Comparison of ENCODE assay signal across 8 cellular contexts in the genomic region with DNA sequence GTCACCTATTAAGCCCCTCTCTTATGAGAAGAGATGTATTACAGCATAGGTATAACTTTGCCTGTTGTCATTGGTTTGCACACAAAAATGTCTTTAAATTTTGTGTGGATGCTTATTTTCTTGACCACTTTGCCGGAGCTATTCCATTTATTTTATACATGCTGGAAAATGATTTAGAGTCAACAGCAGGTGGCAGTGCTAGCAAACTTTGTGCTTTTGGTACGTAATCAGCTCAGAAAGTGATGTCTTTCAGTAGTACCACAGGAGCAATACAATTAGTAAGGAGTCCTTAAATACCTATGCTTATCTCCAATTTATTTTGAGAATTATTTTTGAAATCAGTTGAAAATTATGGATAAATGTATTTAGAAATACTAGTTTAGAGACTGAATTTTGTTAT. TPM values are rescaled to one million over a fixed set of nuclear protein-coding genes. Genes with fewer than 3 reads are reported as not detected.
DNase-seq lines count a peak whose midpoint lies in the region; ATAC-seq, FAIRE-seq and TF ChIP-seq lines count a peak whose summit lies in the region.

No MANE protein-coding gene starts in this region.

- H3K4me2 ChIP-seq in DOHH2 (ENCODE audit: low read length) (no peak overlapping the region), GM12878 (ENCODE audit: control insufficient read depth, insufficient read depth) (no peak overlapping the region)

- RAD21 ChIA-PET in GM12878 (lab: Charles Lee; ENCODE audit: unreplicated experiment), result interaction anchor here (0.6 to 2.3 kb wide), 6 partner anchors 13 to 608 kb away, joined by 3 to 17 read pairs (median 4); no protein-coding TSS in a partner anchor

- DNase-seq in HCEC 1CT (peak; percentile 57), NCI-H2196 treated with DMSO at 0.1 percent for 48 hours (lab: John Stamatoyannopoulos, UW; ENCODE audit: unreplicated experiment) (peak; percentile 12), GM12878 (ENCODE audit: low read depth, low spot score) (peak; percentile 5), right lobe of liver (no peak), natural killer cell (no peak), GM19239 (ENCODE audit: insufficient read length, low spot score) (no peak)
- no peak for DNase-seq in stimulated activated effector memory CD8-positive, alpha-beta T cell treated with anti-CD3 and anti-CD28 coated beads, Interleukin-12 subunit alpha, Interleukin-12 subunit beta, amount 100 ng/mL, for 72 hours (ENCODE audit: low spot score in 2 of 2)

- no peaks in the 10 kb centered on the region for H3K9me3 Mint-ChIP-seq in natural killer cell
- no peaks in the 10 kb centered on the region for H3K9me3 Mint-ChIP-seq in stimulated activated effector memory CD8-positive, alpha-beta T cell treated with anti-CD3 and anti-CD28 coated beads, Interleukin-12 subunit alpha, Interleukin-12 subunit beta, amount 100 ng/mL, for 72 hours

- no peaks in the 10 kb centered on the region for H3F3A ChIP-seq in DOHH2 (ENCODE audit: control insufficient read depth, insufficient read depth)

- no peak for TF ChIP-seq EP300 in GM12878 (IDR thresholded peaks at IDR 0.05; ENCODE audit: borderline replicate concordance in 1 of 2, control insufficient read depth in 1 of 2, low read depth in 2 of 2, low read length in 2 of 2)

- H3K4me1 Mint-ChIP-seq in natural killer cell, result no peaks in the 10 kb centered on the region
- no peaks in the 10 kb centered on the region for H3K4me1 Mint-ChIP-seq in stimulated activated effector memory CD8-positive, alpha-beta T cell treated with anti-CD3 and anti-CD28 coated beads, Interleukin-12 subunit alpha, Interleukin-12 subunit beta, amount 100 ng/mL, for 72 hours

- 19% methylated on average over 2 of the region's 2 CpGs for WGBS in GM12878 (ENCODE audit: insufficient coverage, insufficient replicate concordance, low lambda C conversion rate, missing lambda C conversion rate)
- 6% methylated on average over 2 of the region's 2 CpGs for WGBS in right lobe of liver (ENCODE audit: insufficient coverage, low coverage, low lambda C conversion rate, missing lambda C conversion rate)

- peak; percentile 64 for TF ChIP-seq RAD21 in GM12878 (IDR thresholded peaks at IDR 0.05; ENCODE audit: insufficient read depth, low read depth, low read length)

- TF ChIP-seq POLR2A in GM12878 (IDR thresholded peaks at IDR 0.05; ENCODE audit: low read depth, low read length), result no peak
- no peak for TF ChIP-seq POLR2A in right lobe of liver (IDR thresholded peaks at IDR 0.05)

- H2AFZ ChIP-seq in GM12878 (ENCODE audit: control insufficient read depth, low read depth, low read length), result no peak overlapping the region

- TF ChIP-seq CTCF in DOHH2 (IDR thresholded peaks at IDR 0.05; ENCODE audit: low read depth, low read length, poor library complexity, severe bottlenecking), result peak; percentile 54
- peak; percentile 35 to 49 (median 42); a peak in 5 of 6 replicates for TF ChIP-seq CTCF in GM12878 (IDR thresholded peaks at IDR 0.05 in 2 of 3, conservative IDR thresholded peaks at IDR 0.05 in 1 of 3; ENCODE audit: control insufficient read depth in 2 of 3, extremely low read depth in 1 of 3, insufficient read depth in 1 of 3, low read depth in 3 of 3, low read length in 3 of 3)
- peak; percentile 50 to 67 (median 62) for TF ChIP-seq CTCF in right lobe of liver (IDR thresholded peaks at IDR 0.05)
- no peak for TF ChIP-seq CTCF in natural killer cell (IDR thresholded peaks at IDR 0.05)

- no peak overlapping the region for H3K27ac Mint-ChIP-seq in natural killer cell
- H3K27ac Mint-ChIP-seq in stimulated activated effector memory CD8-positive, alpha-beta T cell treated with anti-CD3 and anti-CD28 coated beads, Interleukin-12 subunit alpha, Interleukin-12 subunit beta, amount 100 ng/mL, for 72 hours, result no peak overlapping the region

- no peaks in the 10 kb centered on the region for H3K79me2 ChIP-seq in DOHH2 (ENCODE audit: control insufficient read depth, low read length)
- H3K79me2 ChIP-seq in GM12878 (ENCODE audit: control insufficient read depth, insufficient read depth, low read length), result no peaks in the 10 kb centered on the region

- H3K4me1 ChIP-seq in DOHH2 (ENCODE audit: control insufficient read depth, low read length), result no peaks in the 10 kb centered on the region
- no peaks in the 10 kb centered on the region for H3K4me1 ChIP-seq in GM12878 (ENCODE audit: control insufficient read depth, insufficient read depth, low read length)
- no peaks in the 10 kb centered on the region for H3K4me1 ChIP-seq in right lobe of liver

- SMC1A ChIA-PET in GM12878 (lab: Charles Lee; ENCODE audit: uncharacterized antibody, unreplicated experiment), result interaction anchor here (0.7 to 2.6 kb wide), 6 partner anchors 25 to 596 kb away, joined by 3 to 14 read pairs (median 3); no protein-coding TSS in a partner anchor

- BruUV-seq in GM12878 (replicated peaks; lab: Mats Ljungman, UMichigan), result no TSS peak

- CTCF ChIA-PET in GM12878 (lab: Yijun Ruan, JAX), result interaction anchor here (0.6 to 4.0 kb wide), 14 partner anchors 10 to 1219 kb away, joined by 3 to 41 read pairs (median 3); no protein-coding TSS in a partner anchor

- H3K36me3 ChIP-seq in DOHH2 (ENCODE audit: control insufficient read depth, low read length) (no peaks in the 10 kb centered on the region), GM12878 (ENCODE audit: control insufficient read depth in 2 of 2, insufficient read depth in 2 of 2, low read length in 1 of 2) (no peaks in the 10 kb centered on the region), right lobe of liver (no peaks in the 10 kb centered on the region)

- in situ Hi-C loops in GM12878 (cut with MboI), result no loop called here

- ATAC-seq in GM12878 (peak; percentile 63), right lobe of liver (peak; percentile 74 to 87 (median 84)), natural killer cell (no peak)
- ATAC-seq in stimulated activated effector memory CD8-positive, alpha-beta T cell treated with anti-CD3 and anti-CD28 coated beads, Interleukin-12 subunit alpha, Interleukin-12 subunit beta, amount 100 ng/mL, for 72 hours, result no peak

- H3K27me3 ChIP-seq in DOHH2 (ENCODE audit: control insufficient read depth, low read length) (no peaks in the 10 kb centered on the region), GM12878 (replicated peaks in 1 of 2; ENCODE audit: control insufficient read depth in 2 of 2, insufficient read depth in 2 of 2, low read length in 1 of 2) (no peaks in the 10 kb centered on the region), right lobe of liver (no peaks in the 10 kb centered on the region)

- POLR2A ChIA-PET in GM12878 (lab: Charles Lee), result no interaction called here

- H3K4me3 ChIP-seq in DOHH2 (ENCODE audit: low read length) (no peak overlapping the region), GM12878 (no peak overlapping the region), right lobe of liver (no peak overlapping the region)

- no peak for FAIRE-seq in GM12878 (lab: Jason Lieb, UNC)
- FAIRE-seq in GM19239 (lab: Jason Lieb, UNC), result no peak

- H4K20me1 ChIP-seq in DOHH2 (ENCODE audit: control insufficient read depth, insufficient read depth, low read depth, low read length) (no peaks in the 10 kb centered on the region), GM12878 (ENCODE audit: control insufficient read depth, insufficient read depth) (no peaks in the 10 kb centered on the region)

- intact Hi-C loops in GM12878 (cut with micrococcal nuclease; ENCODE audit: unreplicated experiment) (loop anchor here (1.0 to 10.0 kb wide), 3 partner anchors 392 to 830 kb away; no protein-coding TSS in a partner anchor), right lobe of liver (cut with DNase I) (loop anchor here in 1 of 2 donors (10.0 kb wide), 1 partner anchor 602 kb away; no protein-coding TSS in a partner anchor), natural killer cell (cut with micrococcal nuclease) (no loop called here)

- no peaks in the 10 kb centered on the region for H3K9me2 ChIP-seq in DOHH2 (replicated peaks; ENCODE audit: control insufficient read depth, low read length)

- H3K9me3 ChIP-seq in DOHH2 (ENCODE audit: control insufficient read depth, insufficient read depth, low read length), result no peaks in the 10 kb centered on the region
- no peaks in the 10 kb centered on the region for H3K9me3 ChIP-seq in GM12878 (replicated peaks; ENCODE audit: control insufficient read depth, insufficient read depth, low read length)
- no peaks in the 10 kb centered on the region for H3K9me3 ChIP-seq in right lobe of liver

- H3K27ac ChIP-seq in DOHH2 (ENCODE audit: low read depth, low read length), result no peak overlapping the region
- H3K27ac ChIP-seq in GM12878 (ENCODE audit: control insufficient read depth, insufficient read depth), result no peak overlapping the region
- H3K27ac ChIP-seq in right lobe of liver, result no peak overlapping the region

- no peak overlapping the region for H3K4me3 Mint-ChIP-seq in natural killer cell
- no peak overlapping the region for H3K4me3 Mint-ChIP-seq in stimulated activated effector memory CD8-positive, alpha-beta T cell treated with anti-CD3 and anti-CD28 coated beads, Interleukin-12 subunit alpha, Interleukin-12 subunit beta, amount 100 ng/mL, for 72 hours

- H3K27me3 Mint-ChIP-seq in natural killer cell (ENCODE audit: low read depth in 2 of 2), result no peaks in the 10 kb centered on the region

- no peaks in the 10 kb centered on the region for H3K36me3 Mint-ChIP-seq in natural killer cell
- H3K36me3 Mint-ChIP-seq in stimulated activated effector memory CD8-positive, alpha-beta T cell treated with anti-CD3 and anti-CD28 coated beads, Interleukin-12 subunit alpha, Interleukin-12 subunit beta, amount 100 ng/mL, for 72 hours, result no peaks in the 10 kb centered on the region

- H3K9ac ChIP-seq in GM12878 (ENCODE audit: control insufficient read depth, insufficient read depth, low read length), result no peak overlapping the region

TF ChIP-seq in GM12878, 131 proteins besides CTCF, POLR2A, EP300 and RAD21 (continues in another document):
- no peak for TF ChIP-seq MXI1 (IDR thresholded peaks at IDR 0.05; ENCODE audit: low read depth, low read length)

RNA-seq across cellular contexts. Expression of a gene that starts 19.8 kb away (rescaled TPM):
- total RNA-seq in GM12878 (2013; cell fraction: nucleolus; rRNA removed), result 25.6 and 26.9 TPM in 2 replicates
- total RNA-seq in GM12878 (2014; rRNA removed), result 3.8 and 5.4 TPM in 2 replicates
- total RNA-seq in GM12878 (2014; rRNA removed; fragmentation: Illumina TruSeq; extraction: Trizol), result 5.8 and 5.9 TPM in 2 replicates
- total RNA-seq in GM12878 (2021), result 3.9 and 5.2 TPM in 2 replicates
- polyA plus RNA-seq in GM12878 (2011; ENCODE audit: low read depth), result 1.2 TPM
- 9.0 and 16.3 TPM in 2 replicates for polyA plus RNA-seq in GM12878 (2011; rRNA removed)
- 2.2 and 2.4 TPM in 2 replicates for polyA plus RNA-seq in GM12878 (2011; cell fraction: cytosol; rRNA removed)
- polyA plus RNA-seq in GM12878 (2011; cell fraction: nucleus; rRNA removed), result 9.4 and 13.1 TPM in 2 replicates
- 2.0 and 3.2 TPM in 2 replicates for polyA plus RNA-seq in GM12878 (2012)
- polyA plus RNA-seq in GM12878 (2014; fragmentation: Illumina TruSeq; extraction: Trizol), result 5.9 and 7.8 TPM in 2 replicates
- polyA plus RNA-seq in GM12878 (2014; fragmentation: Nextera tagmentation; extraction: Ambion mirVana), result 1 to 10 TPM; 4.5 to 5.0 TPM
- 2.6 and 2.9 TPM in 2 replicates for polyA plus RNA-seq in GM12878 (2014; rRNA removed)
- polyA plus RNA-seq in GM12878 (2016; fragmentation: Nextera tagmentation; extraction: Ambion mirVana), result 1 to 10 TPM; 5.1 to 5.2 TPM
- polyA minus RNA-seq in GM12878 (2011; rRNA and poly(A)+ RNA removed), result 2.1 and 3.1 TPM in 2 replicates
- polyA minus RNA-seq in GM12878 (2011; cell fraction: cytosol; rRNA and poly(A)+ RNA removed), result 1.3 and 1.7 TPM in 2 replicates
- 2.3 and 3.6 TPM in 2 replicates for polyA minus RNA-seq in GM12878 (2011; cell fraction: nucleus; rRNA and poly(A)+ RNA removed)
- total RNA-seq in right lobe of liver, result 10 to 100 TPM; 15.9 to 19.9 (median 18.4) TPM
- 1 to 10 TPM in 1 of 3 donors, under 1 TPM in 1, not detected in 1; 0.61 to 1.2 TPM for total RNA-seq in natural killer cell

Comparison
In these comparisons a context has a peak if more than half of its experiments do, and no peak if none do; other contexts are left out.
1. DNase-seq: peak in HCEC 1CT (single experiment), NCI-H2196 treated with DMSO at 0.1 percent for 48 hours (single experiment) and GM12878 (single experiment); none in right lobe of liver (0 of 3), natural killer cell (single experiment), GM19239 (single experiment) and stimulated activated effector memory CD8-positive, alpha-beta T cell treated with anti-CD3 and anti-CD28 coated beads, Interleukin-12 subunit alpha, Interleukin-12 subunit beta, amount 100 ng/mL, for 72 hours (0 of 2).
2. ATAC-seq: peak in GM12878 (single experiment) and right lobe of liver (4 of 4); none in natural killer cell (0 of 3) and stimulated activated effector memory CD8-positive, alpha-beta T cell treated with anti-CD3 and anti-CD28 coated beads, Interleukin-12 subunit alpha, Interleukin-12 subunit beta, amount 100 ng/mL, for 72 hours (single experiment).